In the genomic region with DNA sequence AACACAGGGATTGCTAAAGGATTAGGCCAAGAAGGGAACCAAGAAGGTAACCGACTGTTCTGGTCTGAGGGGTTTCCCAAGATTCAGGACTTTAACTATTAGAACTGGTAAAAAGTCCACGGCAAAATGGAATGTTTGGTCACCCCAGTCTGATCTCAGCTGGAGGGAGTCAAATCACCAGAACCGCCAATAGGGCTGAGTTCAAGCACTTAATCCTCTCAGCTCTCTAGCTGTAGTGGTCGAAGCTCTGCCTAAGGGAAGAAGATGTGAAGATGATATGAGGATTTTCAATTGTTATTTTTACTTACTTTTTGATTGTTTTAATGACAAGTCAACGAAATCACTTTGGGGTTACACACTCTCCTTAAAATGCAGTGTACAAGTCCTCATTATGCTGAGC, we compare ENCODE assay signal across 11 cellular contexts. TPM values are rescaled to one million over a fixed set of nuclear protein-coding genes. Genes with fewer than 3 reads are reported as not detected.
"Had no signal": no experiment of that assay in that cellular context is flagged by ENCODE, and none has a peak within 500 bp of the region (broad histone marks: within the 10 kb centered on the region; RNA-seq: fewer than 3 reads in every experiment).

No MANE protein-coding gene starts in this region.

- H3K9me3 ChIP-seq: HAP-1 had no signal

- ATAC-seq: HCT116, HepG2 had no signal

- H3K36me3 Mint-ChIP-seq: IgD-negative memory B cell had no signal

- H3K4me3 ChIP-seq: GM23248, HAP-1 had no signal

- DNase-seq: GM23248, H7, HFFc6, KBM-7 had no signal

- H3K36me3 ChIP-seq: HAP-1 had no signal

- H3K27ac ChIP-seq: GM23248, HL-60 had no signal

- H3K9me3 Mint-ChIP-seq: HFFc6, IgD-negative memory B cell had no signal

- H2AFZ ChIP-seq: GM23248 had no signal

- H3K27ac Mint-ChIP-seq: HFFc6, IgD-negative memory B cell had no signal

- H3K4me3 Mint-ChIP-seq: HFFc6, IgD-negative memory B cell had no signal

- H3K9ac ChIP-seq: GM23248 had no signal

- FAIRE-seq: HepG2 had no signal

RNA-seq across cellular contexts. Expression of a gene that starts 29.1 kb away (rescaled TPM):
- total RNA-seq: GM23248, H4, H7, HFFc6, HT1080 had no signal
- polyA plus RNA-seq: GM23248 had no signal
